ENCODE assay signal across 36 cellular contexts in the genomic region with DNA sequence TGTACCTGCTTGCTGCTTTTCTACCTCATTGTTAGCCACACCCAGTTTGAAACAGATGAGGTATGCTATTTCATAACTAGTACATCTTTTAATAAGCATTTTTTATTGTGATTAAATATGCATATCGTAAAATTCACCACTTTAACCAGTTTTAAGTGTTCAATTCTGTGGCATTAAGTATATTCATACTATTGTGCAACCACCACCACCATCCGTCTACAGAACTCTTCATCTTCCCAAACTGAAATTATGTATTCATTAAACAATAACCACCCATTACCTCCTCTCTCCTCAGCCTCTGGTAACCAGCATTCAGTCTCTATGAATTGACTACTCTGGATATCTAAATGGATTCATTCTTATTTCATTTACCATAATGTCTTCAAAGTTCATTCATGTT. TPM values are rescaled to one million over a fixed set of nuclear protein-coding genes. Genes with fewer than 3 reads are reported as not detected.
DNase-seq lines count a peak whose midpoint lies in the region; ATAC-seq, FAIRE-seq and TF ChIP-seq lines count a peak whose summit lies in the region.
"Had no signal": no experiment of that assay in that cellular context is flagged by ENCODE, and none has a peak within 500 bp of the region (broad histone marks: within the 10 kb centered on the region; RNA-seq: fewer than 3 reads in every experiment).

No MANE protein-coding gene starts in this region.

- H3K4me2 ChIP-seq in HepG2 (ENCODE audit: low read depth, low read length) (no peak overlapping the region), IMR-90 (ENCODE audit: low read depth, low read length) (no peak overlapping the region), K562 (ENCODE audit: insufficient read depth, low read length) (no peak overlapping the region)
- H3K4me2 ChIP-seq: A549, BLaER1 had no signal

- WGBS in HepG2 (ENCODE audit: low lambda C conversion rate), result 99% methylated on average over 2 of the region's 2 CpGs
- WGBS in right lobe of liver (ENCODE audit: insufficient coverage, low coverage, low lambda C conversion rate, missing lambda C conversion rate), result 91% methylated on average over 2 of the region's 2 CpGs
- WGBS in IMR-90 (ENCODE audit: extremely low coverage in 2 of 2, insufficient read length in 1 of 2), 2 experiments, result 100% methylated on average over 1 of the region's 2 CpGs; no CpG with 5 or more reads in 1 of the 2 experiments
- 97% methylated on average over 2 of the region's 2 CpGs for WGBS in K562 (ENCODE audit: insufficient coverage, low coverage, missing lambda C conversion rate)

- no peak for DNase-seq in HepG2 (ENCODE audit: low spot score)
- no peak for DNase-seq in right lobe of liver
- no peak for DNase-seq in H54 (ENCODE audit: insufficient read length, low spot score)
- DNase-seq in IMR-90, result no peak
- no peak for DNase-seq in K562 (ENCODE audit: extremely low read depth in 1 of 4, low spot score in 3 of 4)
- no peak for DNase-seq in T-cell
- no peak for DNase-seq in stimulated activated effector memory CD8-positive, alpha-beta T cell treated with anti-CD3 and anti-CD28 coated beads, Interleukin-12 subunit alpha, Interleukin-12 subunit beta, amount 100 ng/mL, for 72 hours (ENCODE audit: low spot score in 2 of 2)
- DNase-seq in NCI-H774 (lab: John Stamatoyannopoulos, UW), result no peak
- DNase-seq: 8988T; ACHN; AML-193; BE2C; C1 segment of cervical spinal cord; Caco-2; Calu3; CD4-positive, alpha-beta memory T cell; CD4-positive, alpha-beta T cell; CD4-positive, CD25-positive, alpha-beta regulatory T cell; CD8-positive, alpha-beta memory T cell; CD8-positive, alpha-beta T cell; COR-L47; DMS 273 treated with DMSO at 0.1 percent for 48 hours; DMS153; DMS53; DMS79; DMS79 treated with DMSO at 0.1 percent for 48 hours; DND-41; EL had no signal

- H3K4me1 ChIP-seq in HepG2 (ENCODE audit: insufficient read depth, low read length) (no peaks in the 10 kb centered on the region), right lobe of liver (no peaks in the 10 kb centered on the region), IMR-90 (ENCODE audit: control insufficient read depth, insufficient read depth, low read length) (no peaks in the 10 kb centered on the region), K562 (replicated peaks in 1 of 2; ENCODE audit: control insufficient read depth in 2 of 2, insufficient read depth in 2 of 2, low read length in 2 of 2) (no peaks in the 10 kb centered on the region)
- H3K4me1 ChIP-seq: BE2C, BLaER1, Caco-2 had no signal

- H3K9me1 ChIP-seq in IMR-90 (ENCODE audit: insufficient read depth, low read length) (peaks cover 2% of the 10 kb centered on the region; the same call in 1 of the 2 replicates), K562 (ENCODE audit: control insufficient read depth, insufficient read depth, low read length) (no peaks in the 10 kb centered on the region)

- FAIRE-seq in HepG2 (lab: Jason Lieb, UNC), result no peak
- peak; percentile 64 for FAIRE-seq in H54 (lab: Jason Lieb, UNC)
- no peak for FAIRE-seq in K562 (lab: Jason Lieb, UNC)
- FAIRE-seq: A204.1, A549 had no signal

- H3K36me3 ChIP-seq in HepG2 (replicated peaks in 1 of 2; ENCODE audit: control insufficient read depth in 1 of 2, insufficient read depth in 2 of 2, low read length in 2 of 2) (peaks cover 2 to 26% of the 10 kb centered on the region in 2 experiments; a peak in 4 of 5 replicates), right lobe of liver (peaks cover 0 to 3% (median 1%) of the 10 kb centered on the region in 4 donors), IMR-90 (ENCODE audit: control insufficient read depth, insufficient read depth, low read length) (peaks cover 7% of the 10 kb centered on the region), K562 (ENCODE audit: control insufficient read depth, insufficient read depth, low read length) (peaks cover 61% of the 10 kb centered on the region)

- H3K56ac ChIP-seq in IMR-90 (ENCODE audit: extremely low read depth, insufficient read depth, low read length), result no peak overlapping the region

- H2AFZ ChIP-seq in HepG2 (ENCODE audit: low read length) (no peak overlapping the region), IMR-90 (replicated peaks; ENCODE audit: low read length, poor library complexity) (no peak overlapping the region), K562 (ENCODE audit: low read depth, low read length) (no peak overlapping the region)

- no peak overlapping the region for H4K8ac ChIP-seq in IMR-90 (ENCODE audit: low read depth in 2 of 2, low read length in 2 of 2)

- peaks cover 7 to 27% of the 10 kb centered on the region in 2 experiments for H3K79me1 ChIP-seq in IMR-90 (ENCODE audit: low read depth in 1 of 2, low read length in 2 of 2)

- H3K23ac ChIP-seq in IMR-90 (ENCODE audit: low read depth, low read length), result no peak overlapping the region

- H3K9me3 ChIP-seq in HepG2 (ENCODE audit: low read length), result no peaks in the 10 kb centered on the region
- H3K9me3 ChIP-seq in right lobe of liver, result no peaks in the 10 kb centered on the region
- no peaks in the 10 kb centered on the region for H3K9me3 ChIP-seq in IMR-90 (ENCODE audit: control insufficient read depth, insufficient read depth, low read length)
- H3K9me3 ChIP-seq in K562 (replicated peaks; ENCODE audit: control insufficient read depth, insufficient read depth, low read depth, low read length), result no peaks in the 10 kb centered on the region
- H3K9me3 ChIP-seq: A549; BE2C; BLaER1; BLaER1 treated with 17β-estradiol and CSF1 and Interleukin-3, amounts not matched to agents 10 nM and 100 nM; Caco-2 had no signal

- H4K91ac ChIP-seq in IMR-90 (ENCODE audit: insufficient read depth, low read depth, low read length), result no peak overlapping the region

- no peak overlapping the region for H2AK5ac ChIP-seq in IMR-90 (ENCODE audit: low read depth, low read length)

- no peak overlapping the region for H3K27ac Mint-ChIP-seq in T-cell
- H3K27ac Mint-ChIP-seq in stimulated activated effector memory CD8-positive, alpha-beta T cell treated with anti-CD3 and anti-CD28 coated beads, Interleukin-12 subunit alpha, Interleukin-12 subunit beta, amount 100 ng/mL, for 72 hours, result no peak overlapping the region
- H3K27ac Mint-ChIP-seq: B cell; CD4-positive, alpha-beta memory T cell; CD4-positive, alpha-beta T cell; CD4-positive, CD25-positive, alpha-beta regulatory T cell; CD8-positive, alpha-beta T cell had no signal

- no peaks in the 10 kb centered on the region for H3K9me3 Mint-ChIP-seq in T-cell
- no peaks in the 10 kb centered on the region for H3K9me3 Mint-ChIP-seq in stimulated activated effector memory CD8-positive, alpha-beta T cell treated with anti-CD3 and anti-CD28 coated beads, Interleukin-12 subunit alpha, Interleukin-12 subunit beta, amount 100 ng/mL, for 72 hours
- H3K9me3 Mint-ChIP-seq: CD14-positive monocyte; CD4-positive, alpha-beta T cell; CD4-positive, CD25-positive, alpha-beta regulatory T cell; CD8-positive, alpha-beta memory T cell; CD8-positive, alpha-beta T cell had no signal

- dilution Hi-C loops in IMR-90 (cut with HindIII; ENCODE audit: low sequenced_read_pairs, unreplicated experiment), result no loop called here

- H2BK20ac ChIP-seq in IMR-90 (ENCODE audit: low read depth, low read length), result no peak overlapping the region

- no peak overlapping the region for H3K4me3 Mint-ChIP-seq in T-cell
- H3K4me3 Mint-ChIP-seq in stimulated activated effector memory CD8-positive, alpha-beta T cell treated with anti-CD3 and anti-CD28 coated beads, Interleukin-12 subunit alpha, Interleukin-12 subunit beta, amount 100 ng/mL, for 72 hours, result no peak overlapping the region
- H3K4me3 Mint-ChIP-seq: B cell; CD14-positive monocyte; CD4-positive, alpha-beta T cell; CD4-positive, CD25-positive, alpha-beta regulatory T cell; CD8-positive, alpha-beta memory T cell; CD8-positive, alpha-beta T cell had no signal

- in situ Hi-C loops in HepG2 (cut with HindIII; ENCODE audit: extremely low pct_ligation_motif_present, low pct_unique_long_range_greater_than_20kb), result no loop called here
- in situ Hi-C loops in IMR-90 (cut with MboI; ENCODE audit: low sequenced_read_pairs), result no loop called here
- in situ Hi-C loops in K562 (cut with MboI), result no loop called here

- intact Hi-C loops in HepG2 (cut with micrococcal nuclease; ENCODE audit: unreplicated experiment), result no loop called here
- intact Hi-C loops in right lobe of liver (cut with DNase I), result no loop called here
- intact Hi-C loops in IMR-90 (cut with micrococcal nuclease), result no loop called here
- intact Hi-C loops in K562 (cut with micrococcal nuclease), result no loop called here

- H3K36me3 Mint-ChIP-seq in T-cell, result peaks cover 58% of the 10 kb centered on the region
- H3K36me3 Mint-ChIP-seq in stimulated activated effector memory CD8-positive, alpha-beta T cell treated with anti-CD3 and anti-CD28 coated beads, Interleukin-12 subunit alpha, Interleukin-12 subunit beta, amount 100 ng/mL, for 72 hours, result peaks cover 77% of the 10 kb centered on the region

- H3K27ac ChIP-seq in HepG2 (ENCODE audit: extremely low read length, insufficient read depth, low read length) (no peak overlapping the region), right lobe of liver (no peak overlapping the region), IMR-90 (ENCODE audit: insufficient read depth, low read length) (no peak overlapping the region), K562 (ENCODE audit: extremely low read depth, low read depth, low read length) (no peak overlapping the region)
- H3K27ac ChIP-seq: 22Rv1; A549; BLaER1; BLaER1 treated with 17β-estradiol and CSF1 and Interleukin-3, amounts not matched to agents 10 nM and 100 nM; C4-2B had no signal

- H3K9ac ChIP-seq in HepG2 (ENCODE audit: insufficient read depth, low read depth, low read length), result no peak overlapping the region
- H3K9ac ChIP-seq in IMR-90 (ENCODE audit: low read depth, low read length), result no peak overlapping the region
- H3K9ac ChIP-seq in K562 (ENCODE audit: insufficient read depth in 1 of 2, low read depth in 2 of 2, low read length in 2 of 2), result no peak overlapping the region
- H3K9ac ChIP-seq: BLaER1; BLaER1 treated with 17β-estradiol and CSF1 and Interleukin-3, amounts not matched to agents 10 nM and 100 nM had no signal

- TF ChIP-seq CTCF in HepG2 (CRISPR knock-in tag; IDR thresholded peaks at IDR 0.05) (no peak), right lobe of liver (IDR thresholded peaks at IDR 0.05) (no peak), IMR-90 (conservative IDR thresholded peaks at IDR 0.05; ENCODE audit: low read depth, low read length) (no peak), K562 (IDR thresholded peaks at IDR 0.05 in 2 of 3, conservative IDR thresholded peaks at IDR 0.05 in 1 of 3; ENCODE audit: insufficient read depth in 2 of 3, low read depth in 1 of 3, low read length in 3 of 3) (no peak)

- H3K4ac ChIP-seq in IMR-90 (ENCODE audit: low read depth, low read length), result no peak overlapping the region

- H2BK5ac ChIP-seq in IMR-90 (ENCODE audit: low read depth, low read length, poor library complexity, severe bottlenecking), result no peak overlapping the region

- H3K4me1 Mint-ChIP-seq in T-cell, result peaks cover 14 to 21% (median 19%) of the 10 kb centered on the region in 3 donors
- H3K4me1 Mint-ChIP-seq in stimulated activated effector memory CD8-positive, alpha-beta T cell treated with anti-CD3 and anti-CD28 coated beads, Interleukin-12 subunit alpha, Interleukin-12 subunit beta, amount 100 ng/mL, for 72 hours, result peaks cover 12% of the 10 kb centered on the region

- TF ChIP-seq EP300 in HepG2 (IDR thresholded peaks at IDR 0.05; ENCODE audit: low read depth in 2 of 2, low read length in 2 of 2) (no peak), HepG2 (CRISPR knock-in tag; IDR thresholded peaks at IDR 0.05; ENCODE audit: borderline replicate concordance) (no peak), K562 (IDR thresholded peaks at IDR 0.05; ENCODE audit: low read length) (no peak)

- H2AK9ac ChIP-seq in IMR-90 (replicated peaks; ENCODE audit: low read depth, low read length, poor library complexity), result no peak overlapping the region

- no peak for ATAC-seq in HepG2
- ATAC-seq in right lobe of liver, result no peak
- no peak for ATAC-seq in IMR-90 (ENCODE audit: low read depth)
- no peak for ATAC-seq in K562
- no peak for ATAC-seq in T-cell (replicated peaks in 1 of 4)
- ATAC-seq in stimulated activated effector memory CD8-positive, alpha-beta T cell treated with anti-CD3 and anti-CD28 coated beads, Interleukin-12 subunit alpha, Interleukin-12 subunit beta, amount 100 ng/mL, for 72 hours, result no peak
- ATAC-seq: A549; CD8-positive, alpha-beta T cell had no signal

- CTCF ChIA-PET in HepG2 (lab: Yijun Ruan, JAX; ENCODE audit: low intra/inter-chr PET ratio, low total read pairs) (no interaction called here), IMR-90 (lab: Yijun Ruan, JAX) (no interaction called here), K562 (lab: Yijun Ruan, JAX; ENCODE audit: low intra/inter-chr PET ratio) (no interaction called here), T-cell (lab: Charles Lee) (no interaction called here)

- TF ChIP-seq RAD21 in HepG2 (CRISPR knock-in tag; IDR thresholded peaks at IDR 0.05), result no peak
- no peak for TF ChIP-seq RAD21 in IMR-90 (IDR thresholded peaks at IDR 0.05; ENCODE audit: low read length)
- TF ChIP-seq RAD21 in K562 (CRISPR knock-in tag; conservative IDR thresholded peaks at IDR 0.05 in 1 of 2, IDR thresholded peaks at IDR 0.05 in 1 of 2), result no peak

- BruUV-seq in HepG2 (replicated peaks; lab: Mats Ljungman, UMichigan) (no TSS peak), IMR-90 (replicated peaks; lab: Mats Ljungman, UMichigan) (no TSS peak), K562 (replicated peaks; lab: Mats Ljungman, UMichigan) (no TSS peak)

- H3K27me3 ChIP-seq in HepG2 (ENCODE audit: control insufficient read depth in 1 of 2, insufficient read depth in 2 of 2, low read length in 2 of 2) (no peaks in the 10 kb centered on the region; a peak in 1 of 5 replicates), right lobe of liver (no peaks in the 10 kb centered on the region), IMR-90 (ENCODE audit: control insufficient read depth, insufficient read depth, low read length) (no peaks in the 10 kb centered on the region), K562 (ENCODE audit: control insufficient read depth in 2 of 2, insufficient read depth in 2 of 2, low read length in 2 of 2) (no peaks in the 10 kb centered on the region)
- H3K27me3 ChIP-seq: BE2C; BLaER1; BLaER1 treated with 17β-estradiol and CSF1 and Interleukin-3, amounts not matched to agents 10 nM and 100 nM had no signal

- H2BK15ac ChIP-seq in IMR-90 (ENCODE audit: low read depth, low read length), result no peak overlapping the region

- TF ChIP-seq POLR2A in HepG2 (IDR thresholded peaks at IDR 0.05; ENCODE audit: insufficient read depth in 1 of 2, low read depth in 2 of 2, low read length in 2 of 2) (no peak), right lobe of liver (IDR thresholded peaks at IDR 0.05) (no peak), H54 (IDR thresholded peaks at IDR 0.05; ENCODE audit: low read depth, low read length) (no peak), IMR-90 (IDR thresholded peaks at IDR 0.05; ENCODE audit: low read depth, low read length) (no peak), K562 (conservative IDR thresholded peaks at IDR 0.05) (no peak)

- H3K14ac ChIP-seq in IMR-90 (replicated peaks; ENCODE audit: low read depth, low read length), result no peak overlapping the region

- POLR2A ChIA-PET in HepG2 (lab: Yijun Ruan, JAX), result no interaction called here
- POLR2A ChIA-PET in IMR-90 (lab: Charles Lee; ENCODE audit: unreplicated experiment), result no interaction called here
- POLR2A ChIA-PET in K562 (lab: Yijun Ruan, JAX), result no interaction called here
- POLR2A ChIA-PET in T-cell (lab: Charles Lee), result no interaction called here

- no peak overlapping the region for H2BK120ac ChIP-seq in IMR-90 (ENCODE audit: low read depth, low read length)

- H4K5ac ChIP-seq in IMR-90 (ENCODE audit: low read depth, low read length), result no peak overlapping the region

- H3K27me3 Mint-ChIP-seq in T-cell, result no peaks in the 10 kb centered on the region
- H3K27me3 Mint-ChIP-seq: B cell; CD4-positive, alpha-beta memory T cell; CD4-positive, alpha-beta T cell; CD4-positive, CD25-positive, alpha-beta regulatory T cell; CD8-positive, alpha-beta memory T cell had no signal

- H3K79me2 ChIP-seq in HepG2 (ENCODE audit: insufficient read depth, low read length), result peaks cover 2% of the 10 kb centered on the region
- H3K79me2 ChIP-seq in K562 (ENCODE audit: control insufficient read depth, insufficient read depth, low read length), result peaks cover 15% of the 10 kb centered on the region

- no peak overlapping the region for H3K18ac ChIP-seq in IMR-90 (ENCODE audit: low read depth, low read length)

- H3K4me3 ChIP-seq in HepG2 (replicated peaks in 1 of 3; ENCODE audit: insufficient read depth in 1 of 3, low read depth in 2 of 3, low read length in 3 of 3) (no peak overlapping the region), right lobe of liver (no peak overlapping the region), IMR-90 (ENCODE audit: insufficient read depth, low read depth, low read length) (no peak overlapping the region), K562 (no peak overlapping the region)
- H3K4me3 ChIP-seq: A549; BLaER1; BLaER1 treated with 17β-estradiol and CSF1 and Interleukin-3, amounts not matched to agents 10 nM and 100 nM had no signal

- H4K20me1 ChIP-seq in HepG2 (ENCODE audit: insufficient read depth, low read length) (no peaks in the 10 kb centered on the region), IMR-90 (ENCODE audit: insufficient read depth, low read length) (no peaks in the 10 kb centered on the region), K562 (replicated peaks; ENCODE audit: control insufficient read depth, insufficient read depth, low read length) (no peaks in the 10 kb centered on the region)

RNA-seq across cellular contexts. Expression of gene DR1, which starts 20.1 kb away (rescaled TPM):
- total RNA-seq in HepG2 (2016; rRNA removed; fragmentation: Illumina TruSeq; extraction: Trizol), result 42.3 and 54.7 TPM in 2 replicates
- 8.3 and 8.9 TPM in 2 replicates for total RNA-seq in HepG2 (2016; cell fraction: cytosol; rRNA removed; fragmentation: Illumina TruSeq; extraction: Trizol; ENCODE audit: low read depth)
- 40.3 and 56.8 TPM in 2 replicates for total RNA-seq in HepG2 (2016; cell fraction: insoluble cytoplasmic fraction; rRNA removed; fragmentation: Illumina TruSeq; extraction: Trizol)
- total RNA-seq in HepG2 (2016; cell fraction: membrane; rRNA removed; fragmentation: Illumina TruSeq; extraction: Trizol), result 33.3 and 35.5 TPM in 2 replicates
- total RNA-seq in HepG2 (2016; cell fraction: nucleus; rRNA removed; fragmentation: Illumina TruSeq; extraction: Trizol), result 26.3 and 27.4 TPM in 2 replicates
- polyA plus RNA-seq in HepG2 (2011; rRNA removed), result 15.7 and 17.8 TPM in 2 replicates
- polyA plus RNA-seq in HepG2 (2011; cell fraction: cytosol; rRNA removed), result 7.5 and 10.7 TPM in 2 replicates
- polyA plus RNA-seq in HepG2 (2011; cell fraction: nucleus; rRNA removed), result 4.2 and 5.7 TPM in 2 replicates
- 21.7 and 21.9 TPM in 2 replicates for polyA plus RNA-seq in HepG2 (2012)
- 6.9 and 9.7 TPM in 2 replicates for polyA plus RNA-seq in HepG2 (2016; cell fraction: cytosol; fragmentation: Illumina TruSeq; extraction: Trizol; ENCODE audit: low read depth)
- polyA plus RNA-seq in HepG2 (2016; cell fraction: insoluble cytoplasmic fraction; fragmentation: Illumina TruSeq; extraction: Trizol; ENCODE audit: low read depth), result 45.0 and 48.3 TPM in 2 replicates
- polyA plus RNA-seq in HepG2 (2016; cell fraction: membrane; fragmentation: Illumina TruSeq; extraction: Trizol; ENCODE audit: low read depth), result 20.9 and 24.4 TPM in 2 replicates
- polyA plus RNA-seq in HepG2 (2016; cell fraction: nucleus; fragmentation: Illumina TruSeq; extraction: Trizol; ENCODE audit: insufficient read depth, low read depth), result 23.2 and 23.5 TPM in 2 replicates
- 25.8 and 45.3 TPM in 2 replicates for polyA minus RNA-seq in HepG2 (2011; rRNA and poly(A)+ RNA removed; ENCODE audit: low replicate concordance)
- 25.3 and 30.3 TPM in 2 replicates for polyA minus RNA-seq in HepG2 (2011; cell fraction: cytosol; rRNA and poly(A)+ RNA removed)
- polyA minus RNA-seq in HepG2 (2011; cell fraction: nucleus; rRNA and poly(A)+ RNA removed), result 21.6 and 26.0 TPM in 2 replicates
- 10 to 100 TPM; 15.7 to 26.7 (median 17.7) TPM for total RNA-seq in right lobe of liver
- total RNA-seq in IMR-90 (2012; rRNA removed), result 39.4 and 46.9 TPM in 2 replicates
- polyA plus RNA-seq in IMR-90 (2012; rRNA removed), result 21.1 and 27.1 TPM in 2 replicates
- 4.8 and 5.7 TPM in 2 replicates for polyA plus RNA-seq in IMR-90 (2012; cell fraction: cytosol; rRNA removed)
- 2.5 and 7.6 TPM in 2 replicates for polyA plus RNA-seq in IMR-90 (2012; cell fraction: nucleus; rRNA removed; ENCODE audit: low replicate concordance)
- 19.3 and 35.9 TPM in 2 replicates for total RNA-seq in K562 (2011; cell fraction: chromatin; rRNA removed; ENCODE audit: low replicate concordance)
- total RNA-seq in K562 (2011; cell fraction: nucleolus; rRNA removed), result 7.6 and 7.8 TPM in 2 replicates
- total RNA-seq in K562 (2011; cell fraction: nucleoplasm; rRNA removed), result 17.7 and 32.9 TPM in 2 replicates
- 33.0 and 42.5 TPM in 2 replicates for total RNA-seq in K562 (2014; rRNA removed)
- 69.5 and 75.7 TPM in 2 replicates for total RNA-seq in K562 (2014; rRNA removed; fragmentation: Illumina TruSeq; extraction: Trizol)
- total RNA-seq in K562 (2015; rRNA removed; fragmentation: Illumina TruSeq; extraction: Trizol), result 52.5 and 53.3 TPM in 2 replicates
- 76.8 and 78.8 TPM in 2 replicates for total RNA-seq in K562 (2021)
- 38.4 and 46.3 TPM in 2 replicates for polyA plus RNA-seq in K562 (2011; rRNA removed)
- polyA plus RNA-seq in K562 (2011; cell fraction: cytosol; rRNA removed), result 12.7 and 17.9 TPM in 2 replicates
- 8.4 and 11.9 TPM in 2 replicates for polyA plus RNA-seq in K562 (2011; cell fraction: nucleus; rRNA removed)
- 43.7 and 45.5 TPM in 2 replicates for polyA plus RNA-seq in K562 (2012)
- polyA plus RNA-seq in K562 (2014; fragmentation: Illumina TruSeq; extraction: Trizol), result 44.1 and 52.8 TPM in 2 replicates
- polyA plus RNA-seq in K562 (2014; fragmentation: Nextera tagmentation; extraction: Ambion mirVana), result 1 to 10 TPM; 8.1 to 9.3 TPM
- 41.9 and 45.6 TPM in 2 replicates for polyA plus RNA-seq in K562 (2014; rRNA removed)
- polyA minus RNA-seq in K562 (2011; rRNA and poly(A)+ RNA removed), result 55.3 and 59.0 TPM in 2 replicates
- 34.7 and 45.3 TPM in 2 replicates for polyA minus RNA-seq in K562 (2011; cell fraction: cytosol; rRNA and poly(A)+ RNA removed)
- polyA minus RNA-seq in K562 (2011; cell fraction: nucleus; rRNA and poly(A)+ RNA removed), result 14.7 and 23.2 TPM in 2 replicates
- 10 to 100 TPM; 58.8 to 72.3 (median 65.1) TPM for total RNA-seq in T-cell

Comparison
In these comparisons a context has a peak if more than half of its experiments do, and no peak if none do; other contexts are left out.
1. Of the 241 proteins assayed by ChIP-seq in both HepG2 and K562: peak only in HepG2: none; only in K562: none; in both: CEBPB; in neither: 239; mixed calls (peak in some experiments, not most) for 1.